Comparison of ENCODE assay signal across 1 cellular context in the genomic region with DNA sequence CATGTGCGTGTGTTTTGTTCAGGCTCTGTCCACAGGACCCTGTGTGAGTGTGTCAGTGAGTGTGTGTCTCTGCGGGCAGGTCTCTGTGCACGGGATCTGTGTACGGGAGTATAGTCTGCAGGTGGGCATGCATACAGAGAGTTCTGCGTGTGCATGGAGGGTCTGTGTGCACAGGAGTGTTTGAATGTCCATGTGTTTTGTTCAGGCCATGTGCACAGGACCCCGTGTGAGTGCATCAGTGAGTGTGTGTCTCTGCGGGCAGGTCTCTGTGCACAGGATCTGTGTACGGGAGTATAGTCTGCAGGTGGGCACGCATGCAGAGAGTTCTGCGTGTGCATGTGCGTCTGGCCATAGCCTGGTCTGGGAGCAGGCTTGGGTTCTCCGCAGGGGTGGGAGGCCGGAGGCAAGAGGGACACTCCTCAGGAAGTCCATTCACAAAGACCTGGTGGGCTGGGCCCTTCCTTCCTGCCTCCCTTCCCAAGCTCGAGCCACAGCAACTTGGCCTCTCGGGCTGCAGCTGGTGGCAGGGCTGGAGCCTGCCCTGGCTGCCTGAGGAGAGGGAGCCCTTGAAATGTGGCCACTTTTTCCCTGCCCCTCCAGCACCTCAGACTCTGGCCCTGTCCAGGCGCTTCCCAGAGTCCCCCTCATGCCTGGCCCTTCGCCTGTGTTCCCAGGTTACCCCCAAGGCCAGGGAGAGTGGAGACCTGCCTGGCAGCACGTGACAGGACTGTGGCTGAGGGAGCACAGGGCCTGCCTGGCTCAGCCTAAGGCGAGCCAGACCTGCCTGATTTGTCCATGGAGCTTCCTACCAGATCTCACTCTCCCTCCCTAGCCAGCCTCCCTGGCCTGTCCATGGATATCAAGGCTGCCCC.
TF ChIP-seq lines count a peak whose summit lies in the region.

No MANE protein-coding gene starts in this region.

TF ChIP-seq in HepG2, 621 proteins besides CTCF, POLR2A, EP300 and RAD21 (continued from another document and continues in another):
- TF ChIP-seq ZNF710 (CRISPR knock-in tag; IDR thresholded peaks at IDR 0.05; ENCODE audit: borderline replicate concordance) (no peak), ZNF337 (CRISPR knock-in tag; IDR thresholded peaks at IDR 0.05; ENCODE audit: borderline replicate concordance, low read depth) (no peak), ZNF788 (CRISPR knock-in tag; IDR thresholded peaks at IDR 0.05; ENCODE audit: borderline replicate concordance) (no peak; the same call in 1 of the 2 replicates), ZNF331 (CRISPR knock-in tag; IDR thresholded peaks at IDR 0.05) (0 out of 2 replicates have a peak, but pooled peaks have one; percentile 60), TOE1 (CRISPR knock-in tag; IDR thresholded peaks at IDR 0.05) (no peak), SALL1 (CRISPR knock-in tag; IDR thresholded peaks at IDR 0.05) (peak; percentile 69), NBN (conservative IDR thresholded peaks at IDR 0.05) (no peak), NFKBIZ (CRISPR knock-in tag; IDR thresholded peaks at IDR 0.05) (no peak), JARID2 (CRISPR knock-in tag; IDR thresholded peaks at IDR 0.05; ENCODE audit: insufficient replicate concordance) (no peak), MED13 (CRISPR knock-in tag; IDR thresholded peaks at IDR 0.05) (no peak), SIN3A (IDR thresholded peaks at IDR 0.05; ENCODE audit: borderline replicate concordance, low read depth, low read length) (no peak), ZNF12 (CRISPR knock-in tag; IDR thresholded peaks at IDR 0.05) (no peak), ZFP41 (CRISPR knock-in tag; IDR thresholded peaks at IDR 0.05; ENCODE audit: borderline replicate concordance) (peak; percentile 85; the same call in 1 of the 2 replicates), ZNF672 (CRISPR knock-in tag; IDR thresholded peaks at IDR 0.05) (no peak), ZNF17 (CRISPR knock-in tag; IDR thresholded peaks at IDR 0.05) (no peak), ZNF576 (CRISPR knock-in tag; IDR thresholded peaks at IDR 0.05) (no peak), ETV5 (CRISPR knock-in tag; IDR thresholded peaks at IDR 0.05; ENCODE audit: borderline replicate concordance) (0 out of 2 replicates have a peak, but pooled peaks have one; percentile 24), SP4 (CRISPR knock-in tag; IDR thresholded peaks at IDR 0.05) (peak; percentile 65; the same call in 1 of the 2 replicates), ZNF317 (CRISPR knock-in tag; IDR thresholded peaks at IDR 0.05) (no peak), SIN3B (IDR thresholded peaks at IDR 0.05; ENCODE audit: low read length) (no peak), ZNF230 (CRISPR knock-in tag; IDR thresholded peaks at IDR 0.05) (no peak)
- TF ChIP-seq, protein P1, sequence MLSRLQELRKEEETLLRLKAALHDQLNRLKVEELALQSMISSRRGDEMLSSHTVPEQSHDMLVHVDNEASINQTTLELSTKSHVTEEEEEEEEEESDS (CRISPR knock-in tag; IDR thresholded peaks at IDR 0.05; ENCODE audit: borderline replicate concordance) = no peak
- TF ChIP-seq, protein P2, sequence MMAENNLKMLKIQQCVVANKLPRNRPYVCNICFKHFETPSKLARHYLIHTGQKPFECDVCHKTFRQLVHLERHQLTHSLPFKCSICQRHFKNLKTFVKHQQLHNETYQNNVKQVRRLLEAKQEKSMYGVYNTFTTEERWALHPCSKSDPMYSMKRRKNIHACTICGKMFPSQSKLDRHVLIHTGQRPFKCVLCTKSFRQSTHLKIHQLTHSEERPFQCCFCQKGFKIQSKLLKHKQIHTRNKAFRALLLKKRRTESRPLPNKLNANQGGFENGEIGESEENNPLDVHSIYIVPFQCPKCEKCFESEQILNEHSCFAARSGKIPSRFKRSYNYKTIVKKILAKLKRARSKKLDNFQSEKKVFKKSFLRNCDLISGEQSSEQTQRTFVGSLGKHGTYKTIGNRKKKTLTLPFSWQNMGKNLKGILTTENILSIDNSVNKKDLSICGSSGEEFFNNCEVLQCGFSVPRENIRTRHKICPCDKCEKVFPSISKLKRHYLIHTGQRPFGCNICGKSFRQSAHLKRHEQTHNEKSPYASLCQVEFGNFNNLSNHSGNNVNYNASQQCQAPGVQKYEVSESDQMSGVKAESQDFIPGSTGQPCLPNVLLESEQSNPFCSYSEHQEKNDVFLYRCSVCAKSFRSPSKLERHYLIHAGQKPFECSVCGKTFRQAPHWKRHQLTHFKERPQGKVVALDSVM (CRISPR knock-in tag; IDR thresholded peaks at IDR 0.05) = no peak
- TF ChIP-seq, protein P3, sequence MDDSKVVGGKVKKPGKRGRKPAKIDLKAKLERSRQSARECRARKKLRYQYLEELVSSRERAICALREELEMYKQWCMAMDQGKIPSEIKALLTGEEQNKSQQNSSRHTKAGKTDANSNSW (CRISPR knock-in tag; IDR thresholded peaks at IDR 0.05; ENCODE audit: borderline replicate concordance) = no peak
- TF ChIP-seq, protein P4, sequence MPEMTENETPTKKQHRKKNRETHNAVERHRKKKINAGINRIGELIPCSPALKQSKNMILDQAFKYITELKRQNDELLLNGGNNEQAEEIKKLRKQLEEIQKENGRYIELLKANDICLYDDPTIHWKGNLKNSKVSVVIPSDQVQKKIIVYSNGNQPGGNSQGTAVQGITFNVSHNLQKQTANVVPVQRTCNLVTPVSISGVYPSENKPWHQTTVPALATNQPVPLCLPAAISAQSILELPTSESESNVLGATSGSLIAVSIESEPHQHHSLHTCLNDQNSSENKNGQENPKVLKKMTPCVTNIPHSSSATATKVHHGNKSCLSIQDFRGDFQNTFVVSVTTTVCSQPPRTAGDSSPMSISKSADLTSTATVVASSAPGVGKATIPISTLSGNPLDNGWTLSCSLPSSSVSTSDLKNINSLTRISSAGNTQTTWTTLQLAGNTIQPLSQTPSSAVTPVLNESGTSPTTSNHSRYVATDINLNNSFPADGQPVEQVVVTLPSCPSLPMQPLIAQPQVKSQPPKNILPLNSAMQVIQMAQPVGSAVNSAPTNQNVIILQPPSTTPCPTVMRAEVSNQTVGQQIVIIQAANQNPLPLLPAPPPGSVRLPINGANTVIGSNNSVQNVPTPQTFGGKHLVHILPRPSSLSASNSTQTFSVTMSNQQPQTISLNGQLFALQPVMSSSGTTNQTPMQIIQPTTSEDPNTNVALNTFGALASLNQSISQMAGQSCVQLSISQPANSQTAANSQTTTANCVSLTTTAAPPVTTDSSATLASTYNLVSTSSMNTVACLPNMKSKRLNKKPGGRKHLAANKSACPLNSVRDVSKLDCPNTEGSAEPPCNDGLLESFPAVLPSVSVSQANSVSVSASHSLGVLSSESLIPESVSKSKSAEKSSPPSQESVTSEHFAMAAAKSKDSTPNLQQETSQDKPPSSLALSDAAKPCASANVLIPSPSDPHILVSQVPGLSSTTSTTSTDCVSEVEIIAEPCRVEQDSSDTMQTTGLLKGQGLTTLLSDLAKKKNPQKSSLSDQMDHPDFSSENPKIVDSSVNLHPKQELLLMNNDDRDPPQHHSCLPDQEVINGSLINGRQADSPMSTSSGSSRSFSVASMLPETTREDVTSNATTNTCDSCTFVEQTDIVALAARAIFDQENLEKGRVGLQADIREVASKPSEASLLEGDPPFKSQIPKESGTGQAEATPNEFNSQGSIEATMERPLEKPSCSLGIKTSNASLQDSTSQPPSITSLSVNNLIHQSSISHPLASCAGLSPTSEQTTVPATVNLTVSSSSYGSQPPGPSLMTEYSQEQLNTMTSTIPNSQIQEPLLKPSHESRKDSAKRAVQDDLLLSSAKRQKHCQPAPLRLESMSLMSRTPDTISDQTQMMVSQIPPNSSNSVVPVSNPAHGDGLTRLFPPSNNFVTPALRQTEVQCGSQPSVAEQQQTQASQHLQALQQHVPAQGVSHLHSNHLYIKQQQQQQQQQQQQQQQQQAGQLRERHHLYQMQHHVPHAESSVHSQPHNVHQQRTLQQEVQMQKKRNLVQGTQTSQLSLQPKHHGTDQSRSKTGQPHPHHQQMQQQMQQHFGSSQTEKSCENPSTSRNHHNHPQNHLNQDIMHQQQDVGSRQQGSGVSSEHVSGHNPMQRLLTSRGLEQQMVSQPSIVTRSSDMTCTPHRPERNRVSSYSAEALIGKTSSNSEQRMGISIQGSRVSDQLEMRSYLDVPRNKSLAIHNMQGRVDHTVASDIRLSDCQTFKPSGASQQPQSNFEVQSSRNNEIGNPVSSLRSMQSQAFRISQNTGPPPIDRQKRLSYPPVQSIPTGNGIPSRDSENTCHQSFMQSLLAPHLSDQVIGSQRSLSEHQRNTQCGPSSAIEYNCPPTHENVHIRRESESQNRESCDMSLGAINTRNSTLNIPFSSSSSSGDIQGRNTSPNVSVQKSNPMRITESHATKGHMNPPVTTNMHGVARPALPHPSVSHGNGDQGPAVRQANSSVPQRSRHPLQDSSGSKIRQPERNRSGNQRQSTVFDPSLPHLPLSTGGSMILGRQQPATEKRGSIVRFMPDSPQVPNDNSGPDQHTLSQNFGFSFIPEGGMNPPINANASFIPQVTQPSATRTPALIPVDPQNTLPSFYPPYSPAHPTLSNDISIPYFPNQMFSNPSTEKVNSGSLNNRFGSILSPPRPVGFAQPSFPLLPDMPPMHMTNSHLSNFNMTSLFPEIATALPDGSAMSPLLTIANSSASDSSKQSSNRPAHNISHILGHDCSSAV (CRISPR knock-in tag; IDR thresholded peaks at IDR 0.05; ENCODE audit: borderline replicate concordance) = no peak
- TF ChIP-seq, protein P5, sequence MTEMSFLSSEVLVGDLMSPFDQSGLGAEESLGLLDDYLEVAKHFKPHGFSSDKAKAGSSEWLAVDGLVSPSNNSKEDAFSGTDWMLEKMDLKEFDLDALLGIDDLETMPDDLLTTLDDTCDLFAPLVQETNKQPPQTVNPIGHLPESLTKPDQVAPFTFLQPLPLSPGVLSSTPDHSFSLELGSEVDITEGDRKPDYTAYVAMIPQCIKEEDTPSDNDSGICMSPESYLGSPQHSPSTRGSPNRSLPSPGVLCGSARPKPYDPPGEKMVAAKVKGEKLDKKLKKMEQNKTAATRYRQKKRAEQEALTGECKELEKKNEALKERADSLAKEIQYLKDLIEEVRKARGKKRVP (CRISPR knock-in tag; IDR thresholded peaks at IDR 0.05) = no peak
- TF ChIP-seq, protein P6, sequence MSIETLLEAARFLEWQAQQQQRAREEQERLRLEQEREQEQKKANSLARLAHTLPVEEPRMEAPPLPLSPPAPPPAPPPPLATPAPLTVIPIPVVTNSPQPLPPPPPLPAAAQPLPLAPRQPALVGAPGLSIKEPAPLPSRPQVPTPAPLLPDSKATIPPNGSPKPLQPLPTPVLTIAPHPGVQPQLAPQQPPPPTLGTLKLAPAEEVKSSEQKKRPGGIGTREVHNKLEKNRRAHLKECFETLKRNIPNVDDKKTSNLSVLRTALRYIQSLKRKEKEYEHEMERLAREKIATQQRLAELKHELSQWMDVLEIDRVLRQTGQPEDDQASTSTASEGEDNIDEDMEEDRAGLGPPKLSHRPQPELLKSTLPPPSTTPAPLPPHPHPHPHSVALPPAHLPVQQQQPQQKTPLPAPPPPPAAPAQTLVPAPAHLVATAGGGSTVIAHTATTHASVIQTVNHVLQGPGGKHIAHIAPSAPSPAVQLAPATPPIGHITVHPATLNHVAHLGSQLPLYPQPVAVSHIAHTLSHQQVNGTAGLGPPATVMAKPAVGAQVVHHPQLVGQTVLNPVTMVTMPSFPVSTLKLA (IDR thresholded peaks at IDR 0.05) = peak; percentile 59; the same call in 1 of the 2 replicates
- TF ChIP-seq, protein P7, sequence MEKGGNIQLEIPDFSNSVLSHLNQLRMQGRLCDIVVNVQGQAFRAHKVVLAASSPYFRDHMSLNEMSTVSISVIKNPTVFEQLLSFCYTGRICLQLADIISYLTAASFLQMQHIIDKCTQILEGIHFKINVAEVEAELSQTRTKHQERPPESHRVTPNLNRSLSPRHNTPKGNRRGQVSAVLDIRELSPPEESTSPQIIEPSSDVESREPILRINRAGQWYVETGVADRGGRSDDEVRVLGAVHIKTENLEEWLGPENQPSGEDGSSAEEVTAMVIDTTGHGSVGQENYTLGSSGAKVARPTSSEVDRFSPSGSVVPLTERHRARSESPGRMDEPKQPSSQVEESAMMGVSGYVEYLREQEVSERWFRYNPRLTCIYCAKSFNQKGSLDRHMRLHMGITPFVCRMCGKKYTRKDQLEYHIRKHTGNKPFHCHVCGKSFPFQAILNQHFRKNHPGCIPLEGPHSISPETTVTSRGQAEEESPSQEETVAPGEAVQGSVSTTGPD (CRISPR knock-in tag; IDR thresholded peaks at IDR 0.05) = no peak
